Comparison of ENCODE assay signal across 19 cellular contexts in genomic region chr9:138043061-138043410, GRCh38.
"Had no signal": no experiment of that assay in that cellular context is flagged by ENCODE, and none has a peak within 500 bp of the region (broad histone marks: within the 10 kb centered on the region; RNA-seq: fewer than 3 reads in every experiment).

No MANE protein-coding gene starts in this region.

- H3K4me1 Mint-ChIP-seq: activated B cell treated with CpG ODN at 0.5 μM for 24 hours; activated CD4-positive, alpha-beta T cell treated with anti-CD3 and anti-CD28 coated beads for 36 hours; stimulated activated naive B cell treated with anti-CD40 and anti-IgM and Interleukin-4, amounts not matched to agents 10 μg/mL and 1 μg/mL and 100 μg/mL, for 72 hours had no signal

- H3K36me3 Mint-ChIP-seq: activated CD4-positive, alpha-beta memory T cell treated with anti-CD3 and anti-CD28 coated beads for 36 hours; activated naive CD4-positive, alpha-beta T cell treated with anti-CD3 and anti-CD28 coated beads, Interleukin-2, amount 50 U/mL, for 72 hours; memory B cell; natural killer cell treated with Interleukin-12 subunit alpha and Interleukin-12 subunit beta and Interleukin-15 and Interleukin-18, amount 100 ng/mL, for 72 hours; stimulated activated naive B cell treated with anti-CD40 and anti-IgM and Interleukin-4, amounts not matched to agents 10 μg/mL and 1 μg/mL and 100 μg/mL, for 72 hours had no signal

- H3K27ac Mint-ChIP-seq: activated B cell treated with CpG ODN at 0.5 μM for 24 hours; activated CD4-positive, alpha-beta memory T cell treated with anti-CD3 and anti-CD28 coated beads for 36 hours; activated CD4-positive, alpha-beta T cell treated with anti-CD3 and anti-CD28 coated beads for 36 hours; activated naive CD4-positive, alpha-beta T cell treated with anti-CD3 and anti-CD28 coated beads, Interleukin-2, amount 50 U/mL, for 72 hours; memory B cell; natural killer cell treated with Interleukin-12 subunit alpha and Interleukin-12 subunit beta and Interleukin-15 and Interleukin-18, amount 100 ng/mL, for 72 hours; stimulated activated naive B cell treated with anti-CD40 and anti-IgM and Interleukin-4, amounts not matched to agents 10 μg/mL and 1 μg/mL and 100 μg/mL, for 72 hours; T-helper 17 cell had no signal

- H3K4me3 Mint-ChIP-seq: activated B cell treated with CpG ODN at 0.5 μM for 24 hours; activated CD4-positive, alpha-beta memory T cell treated with anti-CD3 and anti-CD28 coated beads for 36 hours; activated CD4-positive, alpha-beta T cell treated with anti-CD3 and anti-CD28 coated beads for 36 hours; brain; memory B cell; natural killer cell treated with Interleukin-12 subunit alpha and Interleukin-12 subunit beta and Interleukin-15 and Interleukin-18, amount 100 ng/mL, for 72 hours; stimulated activated naive B cell treated with anti-CD40 and anti-IgM and Interleukin-4, amounts not matched to agents 10 μg/mL and 1 μg/mL and 100 μg/mL, for 72 hours; T-helper 17 cell had no signal

- DNase-seq: activated CD4-positive, alpha-beta memory T cell treated with anti-CD3 and anti-CD28 coated beads for 36 hours; activated CD4-positive, alpha-beta T cell treated with anti-CD3 and anti-CD28 coated beads for 36 hours; activated gamma-delta T cell treated with Interleukin-2 at 50 U/mL for 16 hours; activated T-cell treated with anti-CD3 and anti-CD28 coated beads, Interleukin-2, amount 50 U/mL, for 1 hour; central memory CD4-positive, alpha-beta T cell; hypothalamus; nucleus accumbens; stimulated activated CD4-positive, alpha-beta T cell treated with anti-CD3 and anti-CD28 coated beads, Interleukin-2, amount 100 ng/mL, for 48 hours; stimulated activated CD8-positive, alpha-beta memory T cell treated with anti-CD3 and anti-CD28 coated beads, Interleukin-4, amount 100 ng/mL, for 48 hours; stimulated activated naive B cell treated with anti-CD40 and anti-IgM and Interleukin-4, amounts not matched to agents 10 μg/mL and 1 μg/mL and 100 μg/mL, for 72 hours; SW 1271; T-helper 17 cell had no signal

- H3K9me3 Mint-ChIP-seq: activated B cell treated with CpG ODN at 0.5 μM for 24 hours; activated CD4-positive, alpha-beta memory T cell treated with anti-CD3 and anti-CD28 coated beads for 36 hours; activated naive CD4-positive, alpha-beta T cell treated with anti-CD3 and anti-CD28 coated beads, Interleukin-2, amount 50 U/mL, for 72 hours; brain; memory B cell; natural killer cell treated with Interleukin-12 subunit alpha and Interleukin-12 subunit beta and Interleukin-15 and Interleukin-18, amount 100 ng/mL, for 72 hours; stimulated activated naive B cell treated with anti-CD40 and anti-IgM and Interleukin-4, amounts not matched to agents 10 μg/mL and 1 μg/mL and 100 μg/mL, for 72 hours had no signal

- ATAC-seq: activated CD4-positive, alpha-beta T cell treated with anti-CD3 and anti-CD28 coated beads for 36 hours; activated naive CD4-positive, alpha-beta T cell treated with anti-CD3 and anti-CD28 coated beads, Interleukin-2, amount 50 U/mL, for 72 hours; gastroesophageal sphincter; sciatic nerve; stimulated activated naive B cell treated with anti-CD40 and anti-IgM and Interleukin-4, amounts not matched to agents 10 μg/mL and 1 μg/mL and 100 μg/mL, for 72 hours; T-helper 17 cell had no signal
